ENCODE assay signal across 13 cellular contexts in genomic region chr11:70067591-70068341, GRCh38. TPM values are rescaled to one million over a fixed set of nuclear protein-coding genes. Genes with fewer than 3 reads are reported as not detected.
DNase-seq lines count a peak whose midpoint lies in the region; ATAC-seq, FAIRE-seq and TF ChIP-seq lines count a peak whose summit lies in the region.
"Had no signal": no experiment of that assay in that cellular context is flagged by ENCODE, and none has a peak within 500 bp of the region (broad histone marks: within the 10 kb centered on the region; RNA-seq: fewer than 3 reads in every experiment).

No MANE protein-coding gene starts in this region.

- RAD21 ChIA-PET in HCT116 (lab: Charles Lee; ENCODE audit: low non-redundant PET in 1 of 2, low total read pairs in 2 of 2, uncharacterized antibody in 2 of 2, unreplicated experiment in 2 of 2): no interaction called here

- no peaks in the 10 kb centered on the region for H3K27me3 ChIP-seq in HCT116 (ENCODE audit: insufficient read depth, low read length)
- no peaks in the 10 kb centered on the region for H3K27me3 ChIP-seq in liver (ENCODE audit: control insufficient read depth in 4 of 4, insufficient read depth in 4 of 4, low read length in 3 of 4)

- H3K27ac ChIP-seq in HCT116 (ENCODE audit: low read depth, low read length) (peak overlapping the region; percentile 44), liver (ENCODE audit: low read depth in 1 of 2, low read length in 2 of 2) (no peak overlapping the region)

- H3K27me3 Mint-ChIP-seq in WTC11 (ENCODE audit: low read depth): no peaks in the 10 kb centered on the region; the same call in 1 of the 2 replicates

- H3K4me3 Mint-ChIP-seq in WTC11: no peak overlapping the region
- H3K4me3 Mint-ChIP-seq: activated naive CD4-positive, alpha-beta T cell treated with anti-CD3 and anti-CD28 coated beads, Interleukin-2, amount 10 ng/mL, durations not matched to agents 7 days and 5 days; IgD-negative memory B cell had no signal

- TF ChIP-seq RAD21 in HCT116 (IDR thresholded peaks at IDR 0.05; ENCODE audit: low read depth) (peak; percentile 59), liver (IDR thresholded peaks at IDR 0.05) (no peak)

- 59% methylated on average over 20 of the region's 20 CpGs for WGBS in liver

- ATAC-seq in HCT116 (peak; percentile 73), WTC11 (peak; percentile 75), HG02884 (IDR thresholded peaks at IDR 0.05; ENCODE audit: unreplicated experiment) (no peak), GM18873 (IDR thresholded peaks at IDR 0.05; ENCODE audit: low FRiP score, unreplicated experiment) (no peak)

- H3K4me3 ChIP-seq in HCT116 (replicated peaks in 1 of 2; ENCODE audit: low read depth in 1 of 2, low read length in 2 of 2): peak overlapping the region in 1 of 2 experiments; percentile 19; a peak in 1 of 4 replicates
- no peak overlapping the region for H3K4me3 ChIP-seq in liver (ENCODE audit: low read depth in 1 of 3, low read length in 3 of 3)

- no peak for FAIRE-seq in frontal cortex (lab: Jason Lieb, UNC)

- H3K36me3 ChIP-seq in HCT116 (ENCODE audit: control insufficient read depth in 1 of 2, insufficient read depth in 2 of 2, low read length in 2 of 2) (no peaks in the 10 kb centered on the region), liver (ENCODE audit: control insufficient read depth in 4 of 4, insufficient read depth in 3 of 4, low read depth in 1 of 4, low read length in 3 of 4) (no peaks in the 10 kb centered on the region)

- H3K4me1 Mint-ChIP-seq in WTC11: peaks cover 44% of the 10 kb centered on the region
- H3K4me1 Mint-ChIP-seq: activated naive CD4-positive, alpha-beta T cell treated with anti-CD3 and anti-CD28 coated beads, Interleukin-2, amount 10 ng/mL, durations not matched to agents 7 days and 5 days; IgD-negative memory B cell had no signal

- TF ChIP-seq CTCF in HCT116 (IDR thresholded peaks at IDR 0.05 in 2 of 3, conservative IDR thresholded peaks at IDR 0.05 in 1 of 3; ENCODE audit: borderline replicate concordance in 1 of 3, insufficient read depth in 1 of 3, low read depth in 2 of 3, low read length in 2 of 3): peak; percentile 4 to 32 (median 14); a peak in 1 of 6 replicates
- TF ChIP-seq CTCF in WTC11 (IDR thresholded peaks at IDR 0.05): no peak
- TF ChIP-seq CTCF in liver (IDR thresholded peaks at IDR 0.05; ENCODE audit: low read depth, low read length, missing input control): no peak

- peak overlapping the region; percentile 56 for H2AFZ ChIP-seq in HCT116 (ENCODE audit: low read depth, low read length, poor library complexity, severe bottlenecking)

- H3K9me2 ChIP-seq in HCT116 (ENCODE audit: insufficient read depth): no peaks in the 10 kb centered on the region

- CTCF ChIA-PET in HCT116 (lab: Charles Lee) (no interaction called here), WTC11 (lab: Charles Lee) (interaction anchor here (0.7 to 1.5 kb wide), 10 partner anchors 10 to 1385 kb away, joined by 3 to 5 read pairs (median 3); partner anchors contain the start of genes ANO1 and NADSYN1)

- H3K4me1 ChIP-seq in HCT116 (ENCODE audit: control insufficient read depth in 1 of 2, insufficient read depth in 2 of 2, low read length in 2 of 2) (peaks cover 41 to 50% of the 10 kb centered on the region in 2 experiments), liver (ENCODE audit: control insufficient read depth in 4 of 4, insufficient read depth in 4 of 4, low read length in 3 of 4) (peaks cover 0 to 6% (median 2%) of the 10 kb centered on the region in 4 donors)

- H3K4me2 ChIP-seq in HCT116 (ENCODE audit: low read length): peak overlapping the region; percentile 70

- no peaks in the 10 kb centered on the region for H3K36me3 Mint-ChIP-seq in WTC11
- H3K36me3 Mint-ChIP-seq: activated naive CD4-positive, alpha-beta T cell treated with anti-CD3 and anti-CD28 coated beads, Interleukin-2, amount 10 ng/mL, durations not matched to agents 7 days and 5 days; IgD-negative memory B cell had no signal

- H3K79me2 ChIP-seq in HCT116 (ENCODE audit: insufficient read depth, low read length): no peaks in the 10 kb centered on the region

- intact Hi-C loops in HCT116 (cut with micrococcal nuclease): loop anchor here (5.0 kb wide), 1 partner anchor 120 kb away; no protein-coding TSS in a partner anchor

- no TSS peak for BruUV-seq in HCT116 (replicated peaks; lab: Mats Ljungman, UMichigan)

- 0 out of 2 replicates have a peak overlapping the region, but pooled peaks have one; percentile 24 for H3K9ac ChIP-seq in HCT116 (ENCODE audit: low read length)
- no peak overlapping the region for H3K9ac ChIP-seq in liver (ENCODE audit: low read depth in 1 of 2, low read length in 2 of 2)

- DNase-seq in COLO829 (ENCODE audit: low spot score) (peak; percentile 29), HCT116 (ENCODE audit: low read depth, low spot score) (peak; percentile 48), WTC11 (ENCODE audit: low spot score) (no peak), NCI-H510A (lab: John Stamatoyannopoulos, UW) (no peak), frontal cortex (ENCODE audit: low spot score in 2 of 2) (no peak)
- DNase-seq: activated CD4-positive, alpha-beta T cell treated with anti-CD3 and anti-CD28 coated beads for 48 hours; activated naive CD4-positive, alpha-beta T cell treated with anti-CD3 and anti-CD28 coated beads, Interleukin-2, amount 10 ng/mL, durations not matched to agents 7 days and 5 days; cerebellar nuclear complex; stimulated activated naive CD4-positive, alpha-beta T cell treated with Interleukin-2 at 50 U/mL for 16 hours had no signal

- no peak for TF ChIP-seq POLR2A in HCT116 (IDR thresholded peaks at IDR 0.05; ENCODE audit: borderline replicate concordance, extremely low read depth, insufficient read depth, insufficient read length)

- POLR2A ChIA-PET in HCT116 (lab: Charles Lee): no interaction called here
- POLR2A ChIA-PET in WTC11 (lab: Charles Lee): interaction anchor here (1.1 kb wide), 1 partner anchor 11 kb away, joined by 4 read pairs; no protein-coding TSS in a partner anchor

- H4K20me1 ChIP-seq in HCT116 (ENCODE audit: insufficient read depth): no peaks in the 10 kb centered on the region

- peak overlapping the region; percentile 8; the same call in 1 of the 2 replicates for H3K27ac Mint-ChIP-seq in WTC11
- H3K27ac Mint-ChIP-seq: activated naive CD4-positive, alpha-beta T cell treated with anti-CD3 and anti-CD28 coated beads, Interleukin-2, amount 10 ng/mL, durations not matched to agents 7 days and 5 days; IgD-negative memory B cell had no signal

- no peaks in the 10 kb centered on the region for H3K9me3 ChIP-seq in HCT116 (ENCODE audit: control insufficient read depth in 1 of 2, insufficient read depth in 1 of 2, low read depth in 1 of 2, low read length in 2 of 2)
- no peaks in the 10 kb centered on the region for H3K9me3 ChIP-seq in liver (ENCODE audit: control insufficient read depth in 4 of 4, low read length in 3 of 4)

- no peaks in the 10 kb centered on the region for H3K9me3 Mint-ChIP-seq in WTC11
- H3K9me3 Mint-ChIP-seq: activated naive CD4-positive, alpha-beta T cell treated with anti-CD3 and anti-CD28 coated beads, Interleukin-2, amount 10 ng/mL, durations not matched to agents 7 days and 5 days had no signal

TF ChIP-seq in HCT116, 20 proteins besides CTCF, POLR2A, EP300 and RAD21 (continues in another document):
- TF ChIP-seq EZH2 (IDR thresholded peaks at IDR 0.05) (no peak), ZNF274 (IDR thresholded peaks at IDR 0.05; ENCODE audit: low read depth, low read length) (no peak)

TF ChIP-seq in WTC11, 78 proteins besides CTCF, POLR2A, EP300 and RAD21 (continues in another document):
- TF ChIP-seq ESRRA (CRISPR knock-in tag; IDR thresholded peaks at IDR 0.05; ENCODE audit: borderline replicate concordance) (no peak), ATF6 (CRISPR knock-in tag; IDR thresholded peaks at IDR 0.05) (no peak), MXD4 (CRISPR knock-in tag; IDR thresholded peaks at IDR 0.05; ENCODE audit: borderline replicate concordance) (no peak)

TF ChIP-seq in liver, 16 proteins besides CTCF, POLR2A, EP300 and RAD21:
- TF ChIP-seq NR2F2 (IDR thresholded peaks at IDR 0.05) (peak; percentile 18), EGR1 (IDR thresholded peaks at IDR 0.05; ENCODE audit: low read depth in 2 of 2) (no peak), HNF4A (conservative IDR thresholded peaks at IDR 0.05) (peak; percentile 17 to 40)

RNA-seq across cellular contexts. Expression of gene ANO1, which starts 10.4 kb away (rescaled TPM):
- 41.7 TPM for total RNA-seq in HCT116 (2021; ENCODE audit: unreplicated experiment)
- 49.9 and 53.5 TPM in 2 replicates for polyA plus RNA-seq in HCT116 (2012)
- total RNA-seq in WTC11 (2021): 4.1 to 5.0 TPM (median 4.7 TPM) in 3 replicates
- total RNA-seq in liver: 10 to 100 TPM in 1 of 2 donors, 1 to 10 TPM in 1; 7.8 to 64.8 TPM
- 10 to 100 TPM; 26.8 to 37.7 TPM for polyA plus RNA-seq in liver
- 0.41 TPM for total RNA-seq in frontal cortex
- polyA plus RNA-seq: IgD-negative memory B cell had no signal

Comparison
In these comparisons a context has a peak if more than half of its experiments do, and no peak if none do; other contexts are left out.
1. DNase-seq: peak in COLO829 (single experiment) and HCT116 (single experiment); none in WTC11 (single experiment), NCI-H510A (single experiment) and frontal cortex (0 of 2).
2. ATAC-seq: peak in HCT116 (single experiment) and WTC11 (single experiment); none in HG02884 (single experiment) and GM18873 (single experiment).
3. CTCF ChIP-seq: peak in HCT116 (3 of 3); none in WTC11 (single experiment) and liver (single experiment).